Comparison of ENCODE assay signal across 8 cellular contexts in the genomic region with DNA sequence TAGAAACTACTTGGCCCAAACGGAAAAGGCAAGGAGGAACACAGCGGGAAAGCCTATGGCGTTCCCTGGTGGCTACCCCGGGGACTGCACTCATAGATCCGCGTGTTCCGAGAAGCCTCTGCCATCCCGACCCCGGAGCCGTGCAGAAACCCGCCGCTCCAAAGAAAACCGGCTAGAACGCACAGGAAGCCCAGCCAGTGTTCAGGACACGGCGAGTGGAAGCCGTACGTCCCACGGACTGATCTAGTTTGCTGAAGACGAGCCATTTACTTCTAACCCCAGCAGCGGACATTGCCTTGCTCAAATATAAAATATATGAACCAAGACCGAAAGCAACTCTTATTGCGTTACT.
DNase-seq lines count a peak whose midpoint lies in the region; ATAC-seq, FAIRE-seq and TF ChIP-seq lines count a peak whose summit lies in the region.
"Not testable (repeated sequence)": the region's sequence is repeated elsewhere in the genome, so short reads cannot be mapped to it uniquely, and the experiment has no call there.

No MANE protein-coding gene starts in this region.

- not testable (repeated sequence) for H3K4me1 ChIP-seq in HUES6 (ENCODE audit: control insufficient read depth, insufficient read depth, low read length); endothelial cell of umbilical vein (ENCODE audit: control insufficient read depth, extremely low read depth, insufficient read depth, low read length)

- not testable (repeated sequence) for H2AFZ ChIP-seq in endothelial cell of umbilical vein (ENCODE audit: low read depth, low read length)

- POLR2A ChIA-PET in activated B cell treated with CpG ODN at 0.5 μM for 24 hours (lab: Charles Lee); endothelial cell of umbilical vein (lab: Charles Lee): not testable (repeated sequence)

- CTCF ChIA-PET in activated B cell treated with CpG ODN at 0.5 μM for 24 hours (lab: Charles Lee); endothelial cell of umbilical vein (lab: Charles Lee): not testable (repeated sequence)

- H3K4me3 Mint-ChIP-seq in activated B cell treated with CpG ODN at 0.5 μM for 24 hours = peak overlapping the region; percentile 81
- peak overlapping the region; percentile 69 for H3K4me3 Mint-ChIP-seq in activated naive CD8-positive, alpha-beta T cell
- peak overlapping the region; percentile 68 to 73 for H3K4me3 Mint-ChIP-seq in stimulated activated naive B cell treated with anti-CD40 and anti-IgM and Interleukin-4, amounts not matched to agents 10 μg/mL and 1 μg/mL and 100 μg/mL, for 72 hours

- BruUV-seq in endothelial cell of umbilical vein (replicated peaks; lab: Mats Ljungman, UMichigan) = not testable (repeated sequence)

- TF ChIP-seq POLR2A in endothelial cell of umbilical vein (IDR thresholded peaks at IDR 0.05; ENCODE audit: low read depth, low read length) = not testable (repeated sequence)

- not testable (repeated sequence) for H3K36me3 Mint-ChIP-seq in activated B cell treated with CpG ODN at 0.5 μM for 24 hours (ENCODE audit: low read depth); activated naive CD8-positive, alpha-beta T cell; stimulated activated naive B cell treated with anti-CD40 and anti-IgM and Interleukin-4, amounts not matched to agents 10 μg/mL and 1 μg/mL and 100 μg/mL, for 72 hours

- not testable (repeated sequence) for H3K27me3 Mint-ChIP-seq in activated B cell treated with CpG ODN at 0.5 μM for 24 hours; activated naive CD8-positive, alpha-beta T cell; stimulated activated naive B cell treated with anti-CD40 and anti-IgM and Interleukin-4, amounts not matched to agents 10 μg/mL and 1 μg/mL and 100 μg/mL, for 72 hours

- not testable (repeated sequence) for H3K27ac Mint-ChIP-seq in activated B cell treated with CpG ODN at 0.5 μM for 24 hours; activated naive CD8-positive, alpha-beta T cell; stimulated activated naive B cell treated with anti-CD40 and anti-IgM and Interleukin-4, amounts not matched to agents 10 μg/mL and 1 μg/mL and 100 μg/mL, for 72 hours

- not testable (repeated sequence) for ATAC-seq in activated B cell treated with CpG ODN at 0.5 μM for 24 hours (ENCODE audit: low read depth); stimulated activated naive B cell treated with anti-CD40 and anti-IgM and Interleukin-4, amounts not matched to agents 10 μg/mL and 1 μg/mL and 100 μg/mL, for 72 hours (replicated peaks)

- not testable (repeated sequence) for FAIRE-seq in endothelial cell of umbilical vein (lab: Jason Lieb, UNC)

- H3K4me1 Mint-ChIP-seq in activated B cell treated with CpG ODN at 0.5 μM for 24 hours; activated naive CD8-positive, alpha-beta T cell (ENCODE audit: low read depth); stimulated activated naive B cell treated with anti-CD40 and anti-IgM and Interleukin-4, amounts not matched to agents 10 μg/mL and 1 μg/mL and 100 μg/mL, for 72 hours: not testable (repeated sequence)

- H3K9me3 ChIP-seq in HUES6 (ENCODE audit: control insufficient read depth, insufficient read depth, low read depth, low read length); endothelial cell of umbilical vein (replicated peaks; ENCODE audit: control insufficient read depth, insufficient read depth, low read length): not testable (repeated sequence)

- H3K9me3 Mint-ChIP-seq in activated B cell treated with CpG ODN at 0.5 μM for 24 hours; activated naive CD8-positive, alpha-beta T cell (ENCODE audit: low read depth); stimulated activated naive B cell treated with anti-CD40 and anti-IgM and Interleukin-4, amounts not matched to agents 10 μg/mL and 1 μg/mL and 100 μg/mL, for 72 hours: not testable (repeated sequence)

- not testable (repeated sequence) for H3K79me2 ChIP-seq in endothelial cell of umbilical vein (ENCODE audit: control insufficient read depth, insufficient read depth, low read length)

- dilution Hi-C loops in endothelial cell of umbilical vein (cut with MboI; ENCODE audit: extremely low pct_ligation_motif_present, low sequenced_read_pairs) = not testable (repeated sequence)

- not testable (repeated sequence) for H3K36me3 ChIP-seq in HUES6 (ENCODE audit: control insufficient read depth, insufficient read depth, low read length); endothelial cell of umbilical vein (ENCODE audit: control insufficient read depth in 2 of 2, extremely low read depth in 1 of 2, insufficient read depth in 2 of 2, low read length in 2 of 2)

- not testable (repeated sequence) for TF ChIP-seq CTCF in activated B cell treated with CpG ODN at 0.5 μM for 24 hours (IDR thresholded peaks at IDR 0.05); endothelial cell of umbilical vein (IDR thresholded peaks at IDR 0.05; ENCODE audit: extremely low read depth in 1 of 2, insufficient read depth in 1 of 2, low read depth in 1 of 2, low read length in 2 of 2)

- H3K27me3 ChIP-seq in HUES6 (ENCODE audit: control insufficient read depth, insufficient read depth, low read length); endothelial cell of umbilical vein (ENCODE audit: control insufficient read depth in 2 of 2, insufficient read depth in 2 of 2, low read length in 2 of 2): not testable (repeated sequence)

- not testable (repeated sequence) for H3K4me2 ChIP-seq in endothelial cell of umbilical vein (ENCODE audit: insufficient read depth, low read length)

- not testable (repeated sequence) for H3K27ac ChIP-seq in HUES6 (ENCODE audit: low read depth, low read length); endothelial cell of umbilical vein (ENCODE audit: insufficient read depth, low read depth, low read length)

- H3K9me1 ChIP-seq in endothelial cell of umbilical vein (replicated peaks; ENCODE audit: control insufficient read depth, extremely low read depth, insufficient read depth, low read length) = not testable (repeated sequence)

- H3K4me3 ChIP-seq in HUES6 (ENCODE audit: low read depth, low read length) (peak overlapping the region; percentile 50), endothelial cell of umbilical vein (replicated peaks in 1 of 3; ENCODE audit: insufficient read depth in 1 of 3, low read depth in 1 of 3, low read length in 3 of 3) (peak overlapping the region in 1 of 3 experiments; percentile 27)

- H3K9ac ChIP-seq in HUES6 (ENCODE audit: low read length); endothelial cell of umbilical vein (replicated peaks; ENCODE audit: extremely low read depth, insufficient read depth, low read length): not testable (repeated sequence)

- intact Hi-C loops in activated B cell treated with CpG ODN at 0.5 μM for 24 hours (cut with micrococcal nuclease); endothelial cell of umbilical vein (cut with micrococcal nuclease); posterior vena cava (cut with DNase I): not testable (repeated sequence)

- H4K20me1 ChIP-seq in endothelial cell of umbilical vein (replicated peaks; ENCODE audit: control insufficient read depth, extremely low read depth, insufficient read depth, low read length) = not testable (repeated sequence)

- DNase-seq in Ammon's horn (ENCODE audit: low spot score) (peak; percentile 7), activated B cell treated with CpG ODN at 0.5 μM for 24 hours (peak; percentile 18), endothelial cell of umbilical vein (ENCODE audit: low read depth, low spot score) (peak; percentile 0), inferior parietal cortex (ENCODE audit: extremely low spot score) (peak; percentile 2), posterior vena cava (ENCODE audit: low spot score) (peak; percentile 73)
- DNase-seq in stimulated activated naive B cell treated with anti-CD40 and anti-IgM and Interleukin-4, amounts not matched to agents 10 μg/mL and 1 μg/mL and 100 μg/mL, for 72 hours = not testable (repeated sequence)
